Comparison of ENCODE assay signal across 8 cellular contexts in the genomic region with DNA sequence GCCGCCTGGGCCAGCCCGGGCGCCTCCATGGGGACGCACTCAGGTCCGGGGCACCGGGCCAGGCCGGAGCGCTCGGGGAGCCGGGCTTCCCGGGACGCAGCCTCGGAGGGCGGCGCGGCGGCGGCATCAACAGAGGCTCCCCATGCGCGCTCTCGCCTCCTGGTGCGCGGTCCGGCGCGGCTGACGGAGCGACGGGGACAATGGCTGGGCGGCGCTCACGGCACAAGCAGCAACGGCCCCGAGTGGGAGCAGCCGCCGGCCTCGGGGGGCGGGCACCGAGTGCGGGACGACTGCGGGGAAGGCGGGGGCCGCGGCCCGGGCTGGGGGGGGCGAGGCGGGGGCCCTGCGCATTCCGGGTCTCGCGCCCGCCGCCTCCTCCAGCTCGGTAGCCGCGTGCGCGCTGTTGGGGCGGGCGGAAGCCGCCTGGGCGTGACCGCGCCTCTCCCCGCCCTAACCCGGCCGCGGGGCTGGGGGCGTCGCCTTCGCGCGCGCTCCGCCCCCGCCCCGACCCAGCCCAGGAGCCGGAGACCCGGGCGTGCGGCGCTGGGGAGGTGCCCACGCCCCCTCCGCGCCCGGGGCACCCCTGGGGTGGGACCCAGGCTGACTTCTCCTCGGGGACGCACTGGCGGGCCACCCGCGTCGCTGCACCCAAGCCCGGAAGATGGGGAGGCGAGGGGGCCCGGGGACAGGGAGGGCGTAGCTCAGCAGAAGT. TPM values are rescaled to one million over a fixed set of nuclear protein-coding genes. Genes with fewer than 3 reads are reported as not detected.
DNase-seq lines count a peak whose midpoint lies in the region; ATAC-seq and TF ChIP-seq lines count a peak whose summit lies in the region.

PRKX (minus strand) TSS at position 425 of the 712 bp plus-strand sequence; CDS start at position 29, 396 bp downstream.

- H3K79me2 ChIP-seq in SU-DHL-6 (ENCODE audit: insufficient read depth, low read length): peaks cover 38% of the 10 kb centered on the region

- H3K4me2 ChIP-seq in SU-DHL-6 (ENCODE audit: low read depth, low read length, poor library complexity, severe bottlenecking): peak within 1 kb of the TSS; percentile 87

- no peaks in the 10 kb centered on the region for H4K20me1 ChIP-seq in SU-DHL-6 (ENCODE audit: low read depth, low read length)

- DNase-seq in COLO668 (lab: John Stamatoyannopoulos, UW; ENCODE audit: unreplicated experiment): peak; percentile 14
- DNase-seq in adrenal gland: peak in 5 of 7 donors; percentile 16 to 33 (median 24)
- peak in 39 of 51 donors; percentile 1 to 68 (median 25) for DNase-seq in hypothalamus (lab: John Stamatoyannopoulos, UW)
- no peak for DNase-seq in gastrocnemius medialis
- DNase-seq in SHP77 treated with DMSO at 0.1 percent for 48 hours (lab: John Stamatoyannopoulos, UW): no peak

- WGBS in adrenal gland, 4 donors: 1% methylated on average over 89 to 92 of the region's 97 CpGs; no CpG with 5 or more reads in 2 of the 4 donors

- H3K4me3 ChIP-seq in SU-DHL-6 (ENCODE audit: insufficient read depth, low read length, poor library complexity, severe bottlenecking): peak within 1 kb of the TSS; percentile 65
- peak within 1 kb of the TSS in 2 of 4 donors; percentile 32 to 73 for H3K4me3 ChIP-seq in adrenal gland
- peak within 1 kb of the TSS; percentile 48 to 61 (median 50) for H3K4me3 ChIP-seq in gastrocnemius medialis

- in situ Hi-C loops in gastrocnemius medialis (cut with MboI; ENCODE audit: low sequenced_read_pairs in 4 of 4): no loop called here

- no peaks in the 10 kb centered on the region for H3K9me2 ChIP-seq in SU-DHL-6 (replicated peaks; ENCODE audit: insufficient read depth, low read length)

- TF ChIP-seq POLR2A in adrenal gland (IDR thresholded peaks at IDR 0.05): no peak
- TF ChIP-seq POLR2A in gastrocnemius medialis (IDR thresholded peaks at IDR 0.05): peak in 1 of 2 donors; percentile 43

- H3K27ac ChIP-seq in SU-DHL-6 (ENCODE audit: low read depth, low read length): peak within 1 kb of the TSS; percentile 56; the same call in 1 of the 2 replicates
- H3K27ac ChIP-seq in adrenal gland: peak within 1 kb of the TSS in 3 of 5 donors; percentile 19 to 67 (median 38)
- H3K27ac ChIP-seq in gastrocnemius medialis: peak within 1 kb of the TSS; percentile 60 to 75 (median 72)

- H3K27me3 ChIP-seq in SU-DHL-6 (ENCODE audit: low read length) (no peaks in the 10 kb centered on the region), adrenal gland (peaks cover 4% of the 10 kb centered on the region), gastrocnemius medialis (peaks cover 0 to 17% (median 10%) of the 10 kb centered on the region in 3 donors)

- H3K4me1 ChIP-seq in adrenal gland (replicated peaks in 1 of 2) (no peaks in the 10 kb centered on the region), gastrocnemius medialis (no peaks in the 10 kb centered on the region)

- H3K9me3 ChIP-seq in SU-DHL-6 (ENCODE audit: insufficient read depth, low read length): no peaks in the 10 kb centered on the region
- no peaks in the 10 kb centered on the region for H3K9me3 ChIP-seq in adrenal gland (replicated peaks in 1 of 3)
- H3K9me3 ChIP-seq in gastrocnemius medialis: no peaks in the 10 kb centered on the region

- TF ChIP-seq CTCF in SU-DHL-6 (IDR thresholded peaks at IDR 0.05; ENCODE audit: insufficient read depth, low read length, poor library complexity, severe bottlenecking): no peak
- TF ChIP-seq CTCF in adrenal gland (IDR thresholded peaks at IDR 0.05): no peak
- TF ChIP-seq CTCF in gastrocnemius medialis (IDR thresholded peaks at IDR 0.05 in 4 of 5, conservative IDR thresholded peaks at IDR 0.05 in 1 of 5): no peak

- ATAC-seq in GM19463 (IDR thresholded peaks at IDR 0.05; ENCODE audit: unreplicated experiment): peak; percentile 85
- peak; percentile 35 for ATAC-seq in HG03575 (IDR thresholded peaks at IDR 0.05; ENCODE audit: extremely low read depth, insufficient number of reproducible peaks, low FRiP score, unreplicated experiment)
- peak; percentile 37 to 44 for ATAC-seq in gastrocnemius medialis

- peak within 1 kb of the TSS; percentile 90 for H2AFZ ChIP-seq in SU-DHL-6 (ENCODE audit: low read depth, low read length, severe bottlenecking)

- H3K36me3 ChIP-seq in SU-DHL-6 (ENCODE audit: low read length) (no peaks in the 10 kb centered on the region), adrenal gland (replicated peaks in 1 of 2) (no peaks in the 10 kb centered on the region), gastrocnemius medialis (no peaks in the 10 kb centered on the region)

- peak within 1 kb of the TSS; percentile 72 for H3K9ac ChIP-seq in SU-DHL-6 (ENCODE audit: low read length)

- intact Hi-C loops in adrenal gland (cut with DNase I) (no loop called here), gastrocnemius medialis (cut with DNase I; ENCODE audit: low total_unique reads) (loop anchor here (5.0 kb wide), 1 partner anchor 99 kb away; no protein-coding TSS in a partner anchor)

- H3F3A ChIP-seq in SU-DHL-6 (ENCODE audit: insufficient read depth): no peaks in the 10 kb centered on the region

RNA-seq across cellular contexts. Expression of gene PRKX, which starts in this region (rescaled TPM):
- total RNA-seq in adrenal gland (1 to 10 TPM; 1.3 to 6.8 (median 5.4) TPM), gastrocnemius medialis (1 to 10 TPM; 1.2 to 4.7 (median 2.3) TPM)
- 1 to 10 TPM; 1.8 to 2.2 (median 2.0) TPM for polyA plus RNA-seq in adrenal gland

Comparison
In these comparisons a context has a peak if more than half of its experiments do, and no peak if none do; other contexts are left out.
1. DNase-seq: peak in COLO668 (single experiment), adrenal gland (5 of 7) and hypothalamus (39 of 51); none in gastrocnemius medialis (0 of 2) and SHP77 treated with DMSO at 0.1 percent for 48 hours (single experiment).
2. ATAC-seq: peak in every context shown above with its lines; median percentile 85 in GM19463; 40 in gastrocnemius medialis; 35 in HG03575.
3. Peak in every context shown above with its lines, with median percentiles within 50 percentile points of each other: H3K27ac ChIP-seq.